ENCODE assay signal across 8 cellular contexts in genomic region chr1:201149400-201149799, GRCh38. TPM values are rescaled to one million over a fixed set of nuclear protein-coding genes. Genes with fewer than 3 reads are reported as not detected.
DNase-seq lines count a peak whose midpoint lies in the region; ATAC-seq and TF ChIP-seq lines count a peak whose summit lies in the region.

No MANE protein-coding gene starts in this region.

- H2AK5ac ChIP-seq in mesenchymal stem cell (ENCODE audit: low read length, severe bottlenecking): no peak overlapping the region

- H4K91ac ChIP-seq in mesenchymal stem cell (ENCODE audit: low read length): no peak overlapping the region

- H3K9ac ChIP-seq in MM.1S (ENCODE audit: low read length): no peak overlapping the region
- H3K9ac ChIP-seq in mesenchymal stem cell (ENCODE audit: low read length): no peak overlapping the region

- peaks cover 9% of the 10 kb centered on the region for H3K79me2 ChIP-seq in MM.1S (ENCODE audit: low read length)

- H2BK12ac ChIP-seq in mesenchymal stem cell (ENCODE audit: low read length in 2 of 2): no peak overlapping the region

- peak; percentile 36 for DNase-seq in NCI-H345 (lab: John Stamatoyannopoulos, UW)
- DNase-seq in NCI-H345 treated with DMSO at 0.1 percent for 48 hours (lab: John Stamatoyannopoulos, UW; ENCODE audit: unreplicated experiment): no peak
- DNase-seq in MM.1S: peak; percentile 69
- DNase-seq in amniotic epithelial cell (ENCODE audit: low read depth): peak; percentile 50
- peak; percentile 41 for DNase-seq in mesenchymal stem cell
- no peak for DNase-seq in NCI-H187 treated with DMSO at 0.1 percent for 48 hours (lab: John Stamatoyannopoulos, UW)

- no peak overlapping the region for H3K18ac ChIP-seq in mesenchymal stem cell (ENCODE audit: low read depth in 1 of 2, low read length in 2 of 2)

- H3K4me3 ChIP-seq in MM.1S (ENCODE audit: low read length): no peak overlapping the region
- H3K4me3 ChIP-seq in mesenchymal stem cell (ENCODE audit: insufficient read depth in 1 of 2, low read depth in 1 of 2, low read length in 2 of 2): no peak overlapping the region

- H3F3A ChIP-seq in MM.1S (ENCODE audit: insufficient read depth, low read length): no peaks in the 10 kb centered on the region

- H3K27ac ChIP-seq in MM.1S (ENCODE audit: low read length) (no peak overlapping the region), mesenchymal stem cell (ENCODE audit: low read length, poor library complexity, severe bottlenecking) (no peak overlapping the region)

- H3K9me3 ChIP-seq in MM.1S (replicated peaks; ENCODE audit: insufficient read depth, low read length) (no peaks in the 10 kb centered on the region), mesenchymal stem cell (ENCODE audit: control insufficient read depth, low read length) (no peaks in the 10 kb centered on the region)

- H3K4me1 ChIP-seq in MM.1S (ENCODE audit: low read length) (peaks cover 7% of the 10 kb centered on the region; the same call in 1 of the 2 replicates), mesenchymal stem cell (ENCODE audit: control insufficient read depth, insufficient read depth, low read depth, low read length) (peaks cover 4% of the 10 kb centered on the region)

- H2BK120ac ChIP-seq in mesenchymal stem cell (ENCODE audit: low read depth, low read length): no peak overlapping the region

- no peak overlapping the region for H2BK15ac ChIP-seq in mesenchymal stem cell (ENCODE audit: low read depth, poor library complexity, severe bottlenecking)

- H3K36me3 ChIP-seq in MM.1S (replicated peaks; ENCODE audit: insufficient read depth, low read length): no peaks in the 10 kb centered on the region
- peaks cover 63 to 77% of the 10 kb centered on the region in 2 experiments for H3K36me3 ChIP-seq in mesenchymal stem cell (ENCODE audit: control insufficient read depth in 1 of 2, insufficient read depth in 2 of 2, low read depth in 1 of 2, low read length in 2 of 2)

- H3K4ac ChIP-seq in mesenchymal stem cell (ENCODE audit: low read depth in 1 of 2, low read length in 2 of 2): no peak overlapping the region

- TF ChIP-seq CTCF in MM.1S (IDR thresholded peaks at IDR 0.05; ENCODE audit: low read length): peak; percentile 70

- peaks cover 43% of the 10 kb centered on the region for H3K79me1 ChIP-seq in mesenchymal stem cell (replicated peaks; ENCODE audit: low read length, poor library complexity, severe bottlenecking)

- ATAC-seq in HG03097 (IDR thresholded peaks at IDR 0.05; ENCODE audit: low FRiP score, unreplicated experiment) (no peak), GM18498 (IDR thresholded peaks at IDR 0.05; ENCODE audit: unreplicated experiment) (no peak)

- H3K27me3 ChIP-seq in MM.1S (replicated peaks; ENCODE audit: insufficient read depth, low read length) (no peaks in the 10 kb centered on the region), mesenchymal stem cell (ENCODE audit: control insufficient read depth in 1 of 2, insufficient read depth in 1 of 2, low read length in 2 of 2) (no peaks in the 10 kb centered on the region)

- no peak overlapping the region for H3K23ac ChIP-seq in mesenchymal stem cell (ENCODE audit: low read length in 2 of 2)

- no peak overlapping the region for H2BK5ac ChIP-seq in mesenchymal stem cell (ENCODE audit: low read depth, low read length, poor library complexity, severe bottlenecking)

- no peak overlapping the region for H3K14ac ChIP-seq in mesenchymal stem cell (ENCODE audit: low read length in 2 of 2)

- WGBS in mesenchymal stem cell: 83% methylated on average over 4 of the region's 4 CpGs

- no peaks in the 10 kb centered on the region for H4K20me1 ChIP-seq in MM.1S (ENCODE audit: insufficient read depth, low read length)

- H3K4me2 ChIP-seq in MM.1S (ENCODE audit: low read depth, low read length) (no peak overlapping the region), mesenchymal stem cell (ENCODE audit: low read length, poor library complexity, severe bottlenecking) (no peak overlapping the region)

- H3K9me2 ChIP-seq in MM.1S (replicated peaks; ENCODE audit: insufficient read depth, low read length): no peaks in the 10 kb centered on the region

- H2AFZ ChIP-seq in MM.1S (ENCODE audit: low read length): no peak overlapping the region
- H2AFZ ChIP-seq in mesenchymal stem cell (ENCODE audit: low read depth, low read length): no peak overlapping the region

- H4K8ac ChIP-seq in mesenchymal stem cell (ENCODE audit: low read length): no peak overlapping the region

RNA-seq across cellular contexts. Expression of gene TMEM9, which starts 4.9 kb away (rescaled TPM):
- polyA plus RNA-seq in mesenchymal stem cell (2013, experiment 1 of 2): 37.8 TPM
- 38.6 TPM for polyA plus RNA-seq in mesenchymal stem cell (2013, experiment 2 of 2)

RNA-seq across cellular contexts. Expression of gene ASCL5, which starts 22.4 kb away (rescaled TPM):
- polyA plus RNA-seq in mesenchymal stem cell (2013, experiment 1 of 2): not detected
- 0.03 TPM for polyA plus RNA-seq in mesenchymal stem cell (2013, experiment 2 of 2)

RNA-seq across cellular contexts. Expression of gene CACNA1S, which starts 37.2 kb away (rescaled TPM):
- polyA plus RNA-seq in mesenchymal stem cell (2013, experiment 1 of 2): not detected
- not detected for polyA plus RNA-seq in mesenchymal stem cell (2013, experiment 2 of 2)

RNA-seq across cellular contexts. Expression of gene IGFN1, which starts 41.2 kb away (rescaled TPM):
- not detected for polyA plus RNA-seq in mesenchymal stem cell (2013, experiment 1 of 2)
- 0.03 TPM for polyA plus RNA-seq in mesenchymal stem cell (2013, experiment 2 of 2)

Comparison
In these comparisons a context has a peak if more than half of its experiments do, and no peak if none do; other contexts are left out.
1. DNase-seq: peak in NCI-H345 (single experiment), MM.1S (single experiment), amniotic epithelial cell (single experiment) and mesenchymal stem cell (single experiment); none in NCI-H345 treated with DMSO at 0.1 percent for 48 hours (single experiment) and NCI-H187 treated with DMSO at 0.1 percent for 48 hours (single experiment).